2 cellular contexts compared by ENCODE assay signal in the genomic region with DNA sequence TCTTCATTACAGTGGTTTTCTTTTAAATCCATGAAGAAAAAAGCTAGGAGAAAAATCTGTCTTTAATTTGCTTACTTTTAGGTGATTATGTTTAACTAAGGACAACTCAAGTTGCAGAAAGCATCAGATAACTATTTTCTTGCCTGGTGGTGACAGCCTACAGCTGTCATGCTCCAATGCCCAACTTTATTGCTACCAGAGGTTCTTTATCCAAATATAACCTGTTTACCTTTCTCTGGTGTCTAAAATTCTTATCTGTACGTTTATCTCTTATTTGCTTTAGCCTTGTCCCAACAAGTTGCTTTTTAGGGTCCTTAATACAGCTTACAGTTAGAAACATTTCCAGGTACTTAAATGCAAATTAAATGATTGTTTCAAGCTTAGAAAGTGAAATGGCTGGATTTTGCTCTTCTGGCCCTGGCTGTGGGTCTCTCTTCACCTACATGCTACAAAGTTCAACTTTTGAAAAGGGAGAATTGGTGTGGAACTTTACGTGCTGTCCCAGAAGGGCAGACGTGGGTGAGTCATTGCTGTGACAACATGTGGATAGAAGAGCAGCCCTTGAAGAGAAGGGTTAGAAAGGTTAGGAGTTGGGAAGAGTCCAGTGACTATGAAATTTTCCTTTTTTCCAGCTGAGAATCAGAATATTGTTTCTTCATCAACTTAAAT.
TF ChIP-seq lines count a peak whose summit lies in the region.

No MANE protein-coding gene starts in this region.

TF ChIP-seq in K562, 482 proteins besides CTCF, POLR2A, EP300 and RAD21 (continued from another document):
- TF ChIP-seq, protein P1, sequence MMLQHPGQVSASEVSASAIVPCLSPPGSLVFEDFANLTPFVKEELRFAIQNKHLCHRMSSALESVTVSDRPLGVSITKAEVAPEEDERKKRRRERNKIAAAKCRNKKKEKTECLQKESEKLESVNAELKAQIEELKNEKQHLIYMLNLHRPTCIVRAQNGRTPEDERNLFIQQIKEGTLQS (IDR thresholded peaks at IDR 0.05): 0 out of 2 replicates have a peak, but pooled peaks have one; percentile 45
- TF ChIP-seq, protein P1 (CRISPR knock-in tag; conservative IDR thresholded peaks at IDR 0.05): no peak
- TF ChIP-seq JUND (IDR thresholded peaks at IDR 0.05; ENCODE audit: borderline replicate concordance, low read depth, low read length) (peak; percentile 61; the same call in 1 of the 2 replicates), JUND (tag; IDR thresholded peaks at IDR 0.05; ENCODE audit: borderline replicate concordance, low read depth, low read length) (peak; percentile 30; the same call in 1 of the 3 replicates), SMARCB1 (IDR thresholded peaks at IDR 0.05; ENCODE audit: insufficient read length, low read depth) (no peak), JUN (IDR thresholded peaks at IDR 0.05; ENCODE audit: borderline replicate concordance, low read depth, low read length) (peak; percentile 42; the same call in 1 of the 2 replicates), JUN (CRISPR knock-in tag; IDR thresholded peaks at IDR 0.05; ENCODE audit: borderline replicate concordance) (no peak), FOSL1 (tag; conservative IDR thresholded peaks at IDR 0.05) (peak; percentile 55)
- TF ChIP-seq, protein P2, sequence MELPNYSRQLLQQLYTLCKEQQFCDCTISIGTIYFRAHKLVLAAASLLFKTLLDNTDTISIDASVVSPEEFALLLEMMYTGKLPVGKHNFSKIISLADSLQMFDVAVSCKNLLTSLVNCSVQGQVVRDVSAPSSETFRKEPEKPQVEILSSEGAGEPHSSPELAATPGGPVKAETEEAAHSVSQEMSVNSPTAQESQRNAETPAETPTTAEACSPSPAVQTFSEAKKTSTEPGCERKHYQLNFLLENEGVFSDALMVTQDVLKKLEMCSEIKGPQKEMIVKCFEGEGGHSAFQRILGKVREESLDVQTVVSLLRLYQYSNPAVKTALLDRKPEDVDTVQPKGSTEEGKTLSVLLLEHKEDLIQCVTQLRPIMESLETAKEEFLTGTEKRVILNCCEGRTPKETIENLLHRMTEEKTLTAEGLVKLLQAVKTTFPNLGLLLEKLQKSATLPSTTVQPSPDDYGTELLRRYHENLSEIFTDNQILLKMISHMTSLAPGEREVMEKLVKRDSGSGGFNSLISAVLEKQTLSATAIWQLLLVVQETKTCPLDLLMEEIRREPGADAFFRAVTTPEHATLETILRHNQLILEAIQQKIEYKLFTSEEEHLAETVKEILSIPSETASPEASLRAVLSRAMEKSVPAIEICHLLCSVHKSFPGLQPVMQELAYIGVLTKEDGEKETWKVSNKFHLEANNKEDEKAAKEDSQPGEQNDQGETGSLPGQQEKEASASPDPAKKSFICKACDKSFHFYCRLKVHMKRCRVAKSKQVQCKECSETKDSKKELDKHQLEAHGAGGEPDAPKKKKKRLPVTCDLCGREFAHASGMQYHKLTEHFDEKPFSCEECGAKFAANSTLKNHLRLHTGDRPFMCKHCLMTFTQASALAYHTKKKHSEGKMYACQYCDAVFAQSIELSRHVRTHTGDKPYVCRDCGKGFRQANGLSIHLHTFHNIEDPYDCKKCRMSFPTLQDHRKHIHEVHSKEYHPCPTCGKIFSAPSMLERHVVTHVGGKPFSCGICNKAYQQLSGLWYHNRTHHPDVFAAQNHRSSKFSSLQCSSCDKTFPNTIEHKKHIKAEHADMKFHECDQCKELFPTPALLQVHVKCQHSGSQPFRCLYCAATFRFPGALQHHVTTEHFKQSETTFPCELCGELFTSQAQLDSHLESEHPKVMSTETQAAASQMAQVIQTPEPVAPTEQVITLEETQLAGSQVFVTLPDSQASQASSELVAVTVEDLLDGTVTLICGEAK (IDR thresholded peaks at IDR 0.05): 0 out of 2 replicates have a peak, but pooled peaks have one; percentile 26
- TF ChIP-seq, protein P2 (CRISPR knock-in tag; IDR thresholded peaks at IDR 0.05): no peak
TF ChIP-seq in K562: peak in this region for 5.

TF ChIP-seq in HepG2, 621 proteins besides CTCF, POLR2A, EP300 and RAD21 (continued from another document and continues in another):
- TF ChIP-seq PREB (CRISPR knock-in tag; IDR thresholded peaks at IDR 0.05): no peak
- no peak for TF ChIP-seq ZFY (CRISPR knock-in tag; IDR thresholded peaks at IDR 0.05)
- peak; percentile 86 for TF ChIP-seq ZNF644 (CRISPR knock-in tag; IDR thresholded peaks at IDR 0.05; ENCODE audit: low read depth)
- TF ChIP-seq ZKSCAN8 (CRISPR knock-in tag; IDR thresholded peaks at IDR 0.05; ENCODE audit: borderline replicate concordance): no peak
- TF ChIP-seq ZNF3 (CRISPR knock-in tag; IDR thresholded peaks at IDR 0.05): no peak
- TF ChIP-seq ARHGAP35 (CRISPR knock-in tag; IDR thresholded peaks at IDR 0.05; ENCODE audit: borderline replicate concordance): no peak
- peak; percentile 71; the same call in 1 of the 2 replicates for TF ChIP-seq HOMEZ (CRISPR knock-in tag; IDR thresholded peaks at IDR 0.05; ENCODE audit: low read depth)
- TF ChIP-seq HMG20A (CRISPR knock-in tag; IDR thresholded peaks at IDR 0.05; ENCODE audit: borderline replicate concordance): peak; percentile 22; the same call in 1 of the 2 replicates
- TF ChIP-seq ZSCAN9 (CRISPR knock-in tag; IDR thresholded peaks at IDR 0.05; ENCODE audit: borderline replicate concordance): 0 out of 2 replicates have a peak, but pooled peaks have one; percentile 46
- peak; percentile 69; the same call in 1 of the 2 replicates for TF ChIP-seq ZBTB21 (CRISPR knock-in tag; IDR thresholded peaks at IDR 0.05)
- TF ChIP-seq KDM2A (CRISPR knock-in tag; IDR thresholded peaks at IDR 0.05; ENCODE audit: borderline replicate concordance, low read depth): no peak
- no peak for TF ChIP-seq ZBTB20 (CRISPR knock-in tag; IDR thresholded peaks at IDR 0.05; ENCODE audit: borderline replicate concordance, low read depth)
- TF ChIP-seq ZBTB14 (CRISPR knock-in tag; IDR thresholded peaks at IDR 0.05): no peak
- no peak for TF ChIP-seq KIAA2018 (CRISPR knock-in tag; IDR thresholded peaks at IDR 0.05; ENCODE audit: borderline replicate concordance)
- no peak for TF ChIP-seq ZNF775 (CRISPR knock-in tag; IDR thresholded peaks at IDR 0.05; ENCODE audit: borderline replicate concordance)
